18 cellular contexts compared by ENCODE assay signal in genomic region chr2:215358312-215358845, GRCh38.
"Had no signal": no experiment of that assay in that cellular context is flagged by ENCODE, and none has a peak within 500 bp of the region (broad histone marks: within the 10 kb centered on the region; RNA-seq: fewer than 3 reads in every experiment).

No MANE protein-coding gene starts in this region.

- H2AFZ ChIP-seq: hepatocyte had no signal

- H3K27me3 Mint-ChIP-seq: activated CD4-positive, alpha-beta T cell treated with anti-CD3 and anti-CD28 coated beads for 36 hours; type B pancreatic cell had no signal

- H3K79me2 ChIP-seq: hepatocyte had no signal

- H3K9me3 Mint-ChIP-seq: activated naive CD4-positive, alpha-beta T cell treated with anti-CD3 and anti-CD28 coated beads, Interleukin-2, amount 50 U/mL, for 72 hours; activated T-helper 1 cell treated with anti-CD3 and anti-CD28 coated beads, Interleukin-12 subunit alpha, Interleukin-12 subunit beta, Interleukin-2, Interleukin-4 antibody, amounts not matched to agents 30 ng/mL and 10 ng/mL and 1 ng/mL, durations not matched to agents 14 hours and 24 hours and 36 hours; nephron; type B pancreatic cell had no signal

- H3K27me3 ChIP-seq: cardiac muscle cell, hepatocyte, right atrium auricular region, testis had no signal

- ATAC-seq: activated CD4-positive, alpha-beta T cell treated with anti-CD3 and anti-CD28 coated beads for 36 hours; activated naive CD4-positive, alpha-beta T cell treated with anti-CD3 and anti-CD28 coated beads, Interleukin-2, amount 50 U/mL, for 72 hours; left colon; lower lobe of right lung had no signal

- H3K4me1 Mint-ChIP-seq: activated CD4-positive, alpha-beta T cell treated with anti-CD3 and anti-CD28 coated beads for 36 hours; nephron had no signal

- H3K4me3 Mint-ChIP-seq: activated CD4-positive, alpha-beta T cell treated with anti-CD3 and anti-CD28 coated beads for 36 hours; activated T-helper 1 cell treated with anti-CD3 and anti-CD28 coated beads, Interleukin-12 subunit alpha, Interleukin-12 subunit beta, Interleukin-2, Interleukin-4 antibody, amounts not matched to agents 30 ng/mL and 10 ng/mL and 1 ng/mL, durations not matched to agents 14 hours and 24 hours and 36 hours; nephron; type B pancreatic cell had no signal

- DNase-seq: activated CD4-positive, alpha-beta T cell treated with anti-CD3 and anti-CD28 coated beads for 36 hours; activated CD4-positive, alpha-beta T cell treated with anti-CD3 and anti-CD28 coated beads, Interleukin-2, amount 50 U/mL, for 48 hours; activated gamma-delta T cell treated with Interleukin-2 at 50 U/mL for 16 hours; activated T-cell treated with anti-CD3 and anti-CD28 coated beads for 4 hours; left colon; lower lobe of right lung; posterior cingulate gyrus; stimulated activated CD4-positive, alpha-beta T cell treated with anti-CD3 and anti-CD28 coated beads, Interleukin-15, amount 100 ng/mL, for 24 hours; stimulated activated CD4-positive, alpha-beta T cell treated with anti-CD3 and anti-CD28 coated beads, Interleukin-4, amount 100 ng/mL, for 1 hour; testis had no signal

- H3K27ac Mint-ChIP-seq: activated CD4-positive, alpha-beta T cell treated with anti-CD3 and anti-CD28 coated beads for 36 hours; activated T-helper 1 cell treated with anti-CD3 and anti-CD28 coated beads, Interleukin-12 subunit alpha, Interleukin-12 subunit beta, Interleukin-2, Interleukin-4 antibody, amounts not matched to agents 30 ng/mL and 10 ng/mL and 1 ng/mL, durations not matched to agents 14 hours and 24 hours and 36 hours; nephron; type B pancreatic cell had no signal

- H3K4me1 ChIP-seq: lower lobe of right lung, right atrium auricular region, testis had no signal

- H3K4me3 ChIP-seq: cardiac muscle cell, hepatocyte, lower lobe of right lung, right atrium auricular region, skin epidermis, testis had no signal

- H3K27ac ChIP-seq: cardiac muscle cell, hepatocyte, lower lobe of right lung, right atrium auricular region, skin epidermis, testis had no signal

- H3K9me3 ChIP-seq: lower lobe of right lung, right atrium auricular region, testis had no signal

- H3K4me2 ChIP-seq: hepatocyte had no signal
